In genomic region chr16:71210-71539, GRCh38 we compare ENCODE assay signal across 10 cellular contexts. TPM values are rescaled to one million over a fixed set of nuclear protein-coding genes. Genes with fewer than 3 reads are reported as not detected.
DNase-seq lines count a peak whose midpoint lies in the region; ATAC-seq, FAIRE-seq and TF ChIP-seq lines count a peak whose summit lies in the region.
"Had no signal": no experiment of that assay in that cellular context is flagged by ENCODE, and none has a peak within 500 bp of the region (broad histone marks: within the 10 kb centered on the region; RNA-seq: fewer than 3 reads in every experiment).

No MANE protein-coding gene starts in this region.

- TF ChIP-seq EP300 in A549 (IDR thresholded peaks at IDR 0.05) (no peak), esophagus muscularis mucosa (IDR thresholded peaks at IDR 0.05) (no peak)

- no peaks in the 10 kb centered on the region for H3K36me3 ChIP-seq in Panc1 (ENCODE audit: control insufficient read depth, insufficient read depth, low read length)
- no peaks in the 10 kb centered on the region for H3K36me3 ChIP-seq in esophagus muscularis mucosa
- H3K36me3 ChIP-seq in osteoblast (ENCODE audit: insufficient read depth, low read length), result no peaks in the 10 kb centered on the region

- H3K27ac ChIP-seq in A549, result peak overlapping the region; percentile 79 to 92
- peak overlapping the region; percentile 71 for H3K27ac ChIP-seq in Panc1 (ENCODE audit: low read length)
- H3K27ac ChIP-seq in esophagus muscularis mucosa (replicated peaks in 1 of 4), result peak overlapping the region; percentile 94 to 97 (median 96)
- peak overlapping the region; percentile 56 for H3K27ac ChIP-seq in osteoblast (ENCODE audit: low read depth, low read length)

- TF ChIP-seq CTCF in A549 (IDR thresholded peaks at IDR 0.05) (no peak), Panc1 (IDR thresholded peaks at IDR 0.05) (no peak), esophagus muscularis mucosa (IDR thresholded peaks at IDR 0.05) (no peak), osteoblast (IDR thresholded peaks at IDR 0.05; ENCODE audit: extremely low read depth, low read depth, low read length) (no peak)

- in situ Hi-C loops in Panc1 (cut with HindIII; ENCODE audit: low pct_unique_long_range_greater_than_20kb, low sequenced_read_pairs), result no loop called here

- no peak for FAIRE-seq in A549 (lab: Jason Lieb, UNC)

- intact Hi-C loops in Panc1 (cut with micrococcal nuclease; ENCODE audit: unreplicated experiment), result no loop called here
- intact Hi-C loops in esophagus muscularis mucosa (cut with DNase I), result no loop called here

- POLR2A ChIA-PET in A549 (lab: Yijun Ruan, JAX), result interaction anchor here (0.8 kb wide), 1 partner anchor 18 kb away, joined by 3 read pairs; the partner anchor contains the start of gene POLR3K
- POLR2A ChIA-PET in Panc1 (lab: Charles Lee), result no interaction called here

- no peak overlapping the region for H2AFZ ChIP-seq in osteoblast (ENCODE audit: low read length)

- TF ChIP-seq RAD21 in A549 (conservative IDR thresholded peaks at IDR 0.05 in 1 of 2, IDR thresholded peaks at IDR 0.05 in 1 of 2), result no peak

- WGBS in A549 (ENCODE audit: missing lambda C conversion rate), result 44% methylated on average over 3 of the region's 5 CpGs
- 52% methylated on average over 4 of the region's 5 CpGs for WGBS in esophagus muscularis mucosa

- H4K20me1 ChIP-seq in osteoblast (ENCODE audit: insufficient read depth, low read length), result peaks cover 53% of the 10 kb centered on the region

- TSS peak; percentile 54 for BruUV-seq in Panc1 (replicated peaks; lab: Mats Ljungman, UMichigan)

- H3K4me1 ChIP-seq in A549 (peaks cover 23% of the 10 kb centered on the region), Panc1 (ENCODE audit: control insufficient read depth, insufficient read depth, low read length) (peaks cover 59% of the 10 kb centered on the region), esophagus muscularis mucosa (peaks cover 85 to 96% (median 93%) of the 10 kb centered on the region in 4 donors), osteoblast (ENCODE audit: insufficient read depth, low read length) (peaks cover 29% of the 10 kb centered on the region)

- H3K4me3 ChIP-seq in A549 (peak overlapping the region; percentile 86), Panc1 (ENCODE audit: low read depth in 2 of 2, low read length in 2 of 2) (peak overlapping the region; percentile 65 to 72), esophagus muscularis mucosa (peak overlapping the region; percentile 78 to 92 (median 89)), osteoblast (ENCODE audit: insufficient read depth, low read length) (peak overlapping the region; percentile 93)

- H3K27me3 ChIP-seq in Panc1 (ENCODE audit: control insufficient read depth, insufficient read depth, low read length) (no peaks in the 10 kb centered on the region), esophagus muscularis mucosa (no peaks in the 10 kb centered on the region), osteoblast (ENCODE audit: insufficient read depth, low read length) (no peaks in the 10 kb centered on the region)

- H3K79me2 ChIP-seq in osteoblast (ENCODE audit: insufficient read depth, low read length), result peaks cover 59% of the 10 kb centered on the region

- DNase-seq in A549 (ENCODE audit: low read depth in 1 of 2, low spot score in 1 of 2) (no peak), Panc1 (ENCODE audit: low read depth, low spot score) (no peak), esophagus muscularis mucosa (ENCODE audit: extremely low spot score) (no peak), osteoblast (ENCODE audit: insufficient read length, low spot score, missing footprints) (no peak), LoVo (ENCODE audit: low spot score) (no peak)
- DNase-seq: activated CD8-positive, alpha-beta memory T cell treated with anti-CD3 and anti-CD28 coated beads, Interleukin-2, amount 50 U/mL, for 4 hours; CD4-positive, alpha-beta memory T cell had no signal

- no peak for ATAC-seq in A549
- ATAC-seq in Panc1, result no peak
- ATAC-seq in GM19397 (IDR thresholded peaks at IDR 0.05; ENCODE audit: unreplicated experiment), result no peak
- no peak for ATAC-seq in HG02763 (IDR thresholded peaks at IDR 0.05; ENCODE audit: unreplicated experiment)
- no peak for ATAC-seq in activated CD4-positive, CD25-positive, alpha-beta regulatory T cell treated with anti-CD3 and anti-CD28 coated beads, Interleukin-2, amount 50 U/mL, for 24 hours

- H3K9me3 ChIP-seq in A549 (no peaks in the 10 kb centered on the region), Panc1 (ENCODE audit: control insufficient read depth, insufficient read depth, low read depth, low read length) (no peaks in the 10 kb centered on the region), esophagus muscularis mucosa (no peaks in the 10 kb centered on the region), osteoblast (ENCODE audit: low read depth, low read length) (no peaks in the 10 kb centered on the region)

- CTCF ChIA-PET in A549 (lab: Yijun Ruan, JAX) (interaction anchor here (0.8 to 30.3 kb wide), 8 partner anchors 3 to 290 kb away, joined by 3 to 718 read pairs (median 18); partner anchors contain the start of genes HBQ1, MPG, POLR3K and RHBDF1), Panc1 (lab: Charles Lee) (interaction anchor here (0.9 kb wide), 1 partner anchor 26 kb away, joined by 3 read pairs; no protein-coding TSS in a partner anchor)

- H3K4me2 ChIP-seq in A549 (peak overlapping the region; percentile 98), osteoblast (ENCODE audit: insufficient read depth, low read length) (peak overlapping the region; percentile 90)

- TF ChIP-seq POLR2A in A549 (IDR thresholded peaks at IDR 0.05; ENCODE audit: low read length) (no peak), esophagus muscularis mucosa (IDR thresholded peaks at IDR 0.05; ENCODE audit: low read depth) (no peak)

TF ChIP-seq in A549, 52 proteins besides CTCF, POLR2A, EP300 and RAD21 (continues in another document):
- TF ChIP-seq CEBPB (IDR thresholded peaks at IDR 0.05) (no peak), KDM5A (IDR thresholded peaks at IDR 0.05) (no peak), RARB (CRISPR knock-in tag; IDR thresholded peaks at IDR 0.05) (no peak), PBX3 (IDR thresholded peaks at IDR 0.05) (no peak), ATOH8 (CRISPR knock-in tag; IDR thresholded peaks at IDR 0.05; ENCODE audit: low read depth) (no peak)

RNA-seq across cellular contexts. Expression of gene RHBDF1, which starts 1.3 kb away (rescaled TPM):
- polyA plus RNA-seq in A549 (2011; rRNA removed) (13.5 and 17.9 TPM in 2 replicates), A549 (2017; fragmentation: RNase III; extraction: RNeasy Plus Mini Kit Qiagen cat#74134 plus additional on column Dnase treatment) (17.5 to 20.5 TPM (median 19.2 TPM) in 3 replicates)
- polyA plus RNA-seq in A549 (2012; cell fraction: cytosol; rRNA removed), result 23.5 and 28.8 TPM in 2 replicates
- 154 and 178 TPM in 2 replicates for polyA plus RNA-seq in A549 (2012; cell fraction: nucleus; rRNA removed)
- 8.0 and 10.6 TPM in 2 replicates for polyA minus RNA-seq in A549 (2011; rRNA and poly(A)+ RNA removed)
- total RNA-seq in Panc1 (2021; ENCODE audit: unreplicated experiment) (41.7 TPM), esophagus muscularis mucosa (10 to 100 TPM; 26.7 to 43.0 (median 30.2) TPM), osteoblast (32.2 and 39.5 TPM in 2 replicates)
- 44.5 TPM for polyA plus RNA-seq in Panc1 (2012; ENCODE audit: insufficient read length)
- total RNA-seq: CD4-positive, alpha-beta memory T cell had no signal
- polyA plus RNA-seq: CD4-positive, alpha-beta memory T cell had no signal

RNA-seq across cellular contexts. Expression of gene MPG, which starts 6.8 kb away (rescaled TPM):
- polyA plus RNA-seq in A549 (2011; rRNA removed), result 25.5 and 28.2 TPM in 2 replicates
- 94.6 and 128 TPM in 2 replicates for polyA plus RNA-seq in A549 (2012; cell fraction: cytosol; rRNA removed)
- 84.2 and 86.7 TPM in 2 replicates for polyA plus RNA-seq in A549 (2012; cell fraction: nucleus; rRNA removed)
- 42.3 to 54.3 TPM (median 47.6 TPM) in 3 replicates for polyA plus RNA-seq in A549 (2017; fragmentation: RNase III; extraction: RNeasy Plus Mini Kit Qiagen cat#74134 plus additional on column Dnase treatment)
- polyA minus RNA-seq in A549 (2011; rRNA and poly(A)+ RNA removed), result 9.2 and 12.1 TPM in 2 replicates
- total RNA-seq in Panc1 (2021; ENCODE audit: unreplicated experiment), result 85.7 TPM
- polyA plus RNA-seq in Panc1 (2012; ENCODE audit: insufficient read length), result 144 TPM
- total RNA-seq in esophagus muscularis mucosa, result 100 to 1,000 TPM in 2 of 4 donors, 10 to 100 TPM in 2; 70.2 to 120 (median 106) TPM
- total RNA-seq in osteoblast, result 180 and 189 TPM in 2 replicates

RNA-seq across cellular contexts. Expression of gene SNRNP25, which starts 17.5 kb away (rescaled TPM):
- polyA plus RNA-seq in A549 (2011; rRNA removed), result 43.5 and 45.0 TPM in 2 replicates
- polyA plus RNA-seq in A549 (2012; cell fraction: cytosol; rRNA removed), result 107 and 137 TPM in 2 replicates
- polyA plus RNA-seq in A549 (2012; cell fraction: nucleus; rRNA removed), result 39.6 and 44.6 TPM in 2 replicates
- 82.1 to 83.0 TPM (median 82.2 TPM) in 3 replicates for polyA plus RNA-seq in A549 (2017; fragmentation: RNase III; extraction: RNeasy Plus Mini Kit Qiagen cat#74134 plus additional on column Dnase treatment)
- 14.5 and 15.0 TPM in 2 replicates for polyA minus RNA-seq in A549 (2011; rRNA and poly(A)+ RNA removed)
- total RNA-seq in Panc1 (2021; ENCODE audit: unreplicated experiment), result 83.5 TPM
- polyA plus RNA-seq in Panc1 (2012; ENCODE audit: insufficient read length), result 128 TPM
- 10 to 100 TPM; 22.0 to 33.6 (median 25.7) TPM for total RNA-seq in esophagus muscularis mucosa
- 9.4 and 14.5 TPM in 2 replicates for total RNA-seq in osteoblast

RNA-seq across cellular contexts. Expression of gene POLR3K, which starts 17.8 kb away (rescaled TPM):
- polyA plus RNA-seq in A549 (2011; rRNA removed), result 46.9 and 50.9 TPM in 2 replicates
- 98.7 and 136 TPM in 2 replicates for polyA plus RNA-seq in A549 (2012; cell fraction: cytosol; rRNA removed)
- polyA plus RNA-seq in A549 (2012; cell fraction: nucleus; rRNA removed), result 55.0 and 57.9 TPM in 2 replicates
- polyA plus RNA-seq in A549 (2017; fragmentation: RNase III; extraction: RNeasy Plus Mini Kit Qiagen cat#74134 plus additional on column Dnase treatment), result 45.6 to 51.8 TPM (median 47.6 TPM) in 3 replicates
- 25.6 and 28.8 TPM in 2 replicates for polyA minus RNA-seq in A549 (2011; rRNA and poly(A)+ RNA removed)
- total RNA-seq in Panc1 (2021; ENCODE audit: unreplicated experiment), result 35.7 TPM
- 45.6 TPM for polyA plus RNA-seq in Panc1 (2012; ENCODE audit: insufficient read length)
- 1 to 10 TPM; 3.3 to 3.8 (median 3.7) TPM for total RNA-seq in esophagus muscularis mucosa
- total RNA-seq in osteoblast, result 1.4 and 2.1 TPM in 2 replicates
